ENCODE assay signal across 15 cellular contexts in genomic region chr2:84526562-84526961, GRCh38. TPM values are rescaled to one million over a fixed set of nuclear protein-coding genes. Genes with fewer than 3 reads are reported as not detected.
DNase-seq lines count a peak whose midpoint lies in the region; ATAC-seq and TF ChIP-seq lines count a peak whose summit lies in the region.
"Had no signal": no experiment of that assay in that cellular context is flagged by ENCODE, and none has a peak within 500 bp of the region (broad histone marks: within the 10 kb centered on the region; RNA-seq: fewer than 3 reads in every experiment).

No MANE protein-coding gene starts in this region.

- POLR2A ChIA-PET in naive thymus-derived CD4-positive, alpha-beta T cell (lab: Charles Lee), result interaction anchor here (0.8 to 1.6 kb wide), 7 partner anchors 13 to 399 kb away, joined by 3 to 7 read pairs (median 4); no protein-coding TSS in a partner anchor

- H2AFZ ChIP-seq in Loucy (ENCODE audit: low read length), result no peak overlapping the region

- peaks cover 2 to 17% (median 9%) of the 10 kb centered on the region in 5 donors for H3K36me3 Mint-ChIP-seq in naive thymus-derived CD4-positive, alpha-beta T cell
- no peaks in the 10 kb centered on the region for H3K36me3 Mint-ChIP-seq in CD14-positive monocyte

- peaks cover 0 to 9% (median 3%) of the 10 kb centered on the region in 11 donors for H3K9me3 Mint-ChIP-seq in naive thymus-derived CD4-positive, alpha-beta T cell
- H3K9me3 Mint-ChIP-seq in CD14-positive monocyte, result peaks cover 0 to 8% (median 2%) of the 10 kb centered on the region in 7 donors

- DNase-seq in DMS 273 (lab: John Stamatoyannopoulos, UW; ENCODE audit: unreplicated experiment), result peak; percentile 7
- DNase-seq in DMS 273 treated with DMSO at 0.1 percent for 48 hours (lab: John Stamatoyannopoulos, UW), result no peak
- DNase-seq in colonic mucosa, result no peak
- peak in 3 of 9 donors; percentile 32 to 45 (median 35) for DNase-seq in naive thymus-derived CD4-positive, alpha-beta T cell
- DNase-seq in CD14-positive monocyte (ENCODE audit: low spot score), result no peak
- no peak for DNase-seq in omental fat pad (ENCODE audit: low spot score)
- DNase-seq: 8988T; activated CD4-positive, alpha-beta T cell treated with anti-CD3 and anti-CD28 coated beads for 36 hours; activated effector memory CD4-positive, alpha-beta T cell treated with Interleukin-2 at 50 U/mL for 16 hours; heart left ventricle; NCI-H524 had no signal

- TF ChIP-seq CTCF in Loucy (conservative IDR thresholded peaks at IDR 0.05; ENCODE audit: low read length) (0 out of 2 replicates have a peak, but pooled peaks have one; percentile 14), colonic mucosa (IDR thresholded peaks at IDR 0.05) (peak; percentile 21), CD14-positive monocyte (IDR thresholded peaks at IDR 0.05) (no peak), omental fat pad (IDR thresholded peaks at IDR 0.05) (no peak)

- no peak for ATAC-seq in naive thymus-derived CD4-positive, alpha-beta T cell
- ATAC-seq in HG02642 (IDR thresholded peaks at IDR 0.05; ENCODE audit: poor library complexity, unreplicated experiment), result no peak
- ATAC-seq in omental fat pad (ENCODE audit: low FRiP score), result no peak

- H3K36me3 ChIP-seq in Loucy (ENCODE audit: insufficient read depth, low read length) (no peaks in the 10 kb centered on the region), colonic mucosa (no peaks in the 10 kb centered on the region)
- no peaks in the 10 kb centered on the region for H3K36me3 ChIP-seq in naive thymus-derived CD4-positive, alpha-beta T cell (ENCODE audit: control insufficient read depth in 2 of 3, insufficient read depth in 3 of 3, low read length in 3 of 3)
- H3K36me3 ChIP-seq: heart left ventricle, suprapubic skin had no signal

- no peaks in the 10 kb centered on the region for H3K9me2 ChIP-seq in Loucy (replicated peaks; ENCODE audit: low read depth, low read length)

- no peaks in the 10 kb centered on the region for H3K4me1 ChIP-seq in Loucy (ENCODE audit: insufficient read depth, low read length, poor library complexity, severe bottlenecking)
- peaks cover 6% of the 10 kb centered on the region for H3K4me1 ChIP-seq in colonic mucosa
- H3K4me1 ChIP-seq in naive thymus-derived CD4-positive, alpha-beta T cell (ENCODE audit: control insufficient read depth in 2 of 2, insufficient read depth in 2 of 2, low read length in 2 of 2), result peaks cover 0 to 9% of the 10 kb centered on the region in 2 donors

- peak overlapping the region; percentile 18 for H3K27ac ChIP-seq in colonic mucosa
- no peak overlapping the region for H3K27ac ChIP-seq in naive thymus-derived CD4-positive, alpha-beta T cell (ENCODE audit: low read depth, low read length)
- H3K27ac ChIP-seq: SK-N-MC, suprapubic skin had no signal

- peaks cover 0 to 16% (median 0%) of the 10 kb centered on the region in 5 donors for H3K27me3 Mint-ChIP-seq in naive thymus-derived CD4-positive, alpha-beta T cell
- peaks cover 0 to 4% (median 2%) of the 10 kb centered on the region in 3 donors for H3K27me3 Mint-ChIP-seq in CD14-positive monocyte (ENCODE audit: low read depth in 3 of 3)
- H3K27me3 Mint-ChIP-seq: activated CD4-positive, alpha-beta T cell treated with anti-CD3 and anti-CD28 coated beads for 36 hours had no signal

- H3K27me3 ChIP-seq in Loucy (ENCODE audit: insufficient read depth, low read length, poor library complexity, severe bottlenecking), result no peaks in the 10 kb centered on the region
- no peaks in the 10 kb centered on the region for H3K27me3 ChIP-seq in colonic mucosa
- no peaks in the 10 kb centered on the region for H3K27me3 ChIP-seq in naive thymus-derived CD4-positive, alpha-beta T cell (ENCODE audit: control insufficient read depth in 2 of 2, insufficient read depth in 2 of 2, low read length in 2 of 2)
- H3K27me3 ChIP-seq: heart left ventricle, suprapubic skin had no signal

- H3K4me3 ChIP-seq in Loucy (ENCODE audit: low read length, poor library complexity, severe bottlenecking) (no peak overlapping the region), colonic mucosa (no peak overlapping the region)
- no peak overlapping the region for H3K4me3 ChIP-seq in naive thymus-derived CD4-positive, alpha-beta T cell (ENCODE audit: low read length)
- H3K4me3 ChIP-seq: heart left ventricle, SK-N-MC, suprapubic skin had no signal

- no peaks in the 10 kb centered on the region for H4K20me1 ChIP-seq in Loucy (ENCODE audit: insufficient read depth, low read length, poor library complexity, severe bottlenecking)

- peak overlapping the region in 6 of 10 donors; percentile 17 to 46 (median 30) for H3K4me3 Mint-ChIP-seq in naive thymus-derived CD4-positive, alpha-beta T cell
- no peak overlapping the region for H3K4me3 Mint-ChIP-seq in CD14-positive monocyte
- H3K4me3 Mint-ChIP-seq: activated CD4-positive, alpha-beta T cell treated with anti-CD3 and anti-CD28 coated beads for 36 hours had no signal

- no peaks in the 10 kb centered on the region for H3F3A ChIP-seq in Loucy (ENCODE audit: low read depth)

- H3K9ac ChIP-seq in Loucy (ENCODE audit: low read depth, low read length, poor library complexity, severe bottlenecking) (no peak overlapping the region), colonic mucosa (ENCODE audit: low read depth in 2 of 2, low read length in 2 of 2) (no peak overlapping the region)

- no peaks in the 10 kb centered on the region for H3K79me2 ChIP-seq in Loucy (ENCODE audit: insufficient read depth, low read length)

- CTCF ChIA-PET in naive thymus-derived CD4-positive, alpha-beta T cell (lab: Charles Lee), result interaction anchor here (0.5 to 2.2 kb wide), 20 partner anchors 8 to 399 kb away, joined by 3 to 24 read pairs (median 4); partner anchors contain the start of gene DNAH6

- H3K9me3 ChIP-seq in Loucy (ENCODE audit: insufficient read depth, low read depth, low read length) (no peaks in the 10 kb centered on the region), colonic mucosa (no peaks in the 10 kb centered on the region)
- H3K9me3 ChIP-seq in naive thymus-derived CD4-positive, alpha-beta T cell (ENCODE audit: control insufficient read depth in 2 of 3, low read length in 3 of 3), result no peaks in the 10 kb centered on the region
- H3K9me3 ChIP-seq: suprapubic skin had no signal

- peaks cover 2 to 36% (median 28%) of the 10 kb centered on the region in 7 donors for H3K4me1 Mint-ChIP-seq in naive thymus-derived CD4-positive, alpha-beta T cell
- H3K4me1 Mint-ChIP-seq in CD14-positive monocyte, result no peaks in the 10 kb centered on the region

- H3K27ac Mint-ChIP-seq in naive thymus-derived CD4-positive, alpha-beta T cell, result peak overlapping the region in 8 of 9 donors; percentile 0 to 82 (median 53)
- peak overlapping the region in 1 of 7 donors; percentile 50 for H3K27ac Mint-ChIP-seq in CD14-positive monocyte
- H3K27ac Mint-ChIP-seq: activated CD4-positive, alpha-beta T cell treated with anti-CD3 and anti-CD28 coated beads for 36 hours had no signal

- no peak overlapping the region for H3K4me2 ChIP-seq in Loucy (ENCODE audit: low read depth, low read length, poor library complexity, severe bottlenecking)

- intact Hi-C loops in colonic mucosa (cut with DNase I), result loop anchor here (10.0 kb wide), 2 partner anchors 108 to 328 kb away; no protein-coding TSS in a partner anchor
- intact Hi-C loops in naive thymus-derived CD4-positive, alpha-beta T cell (cut with micrococcal nuclease), result loop anchor here (1.0 kb wide), 6 partner anchors 9 to 399 kb away; no protein-coding TSS in a partner anchor
- intact Hi-C loops in CD14-positive monocyte (cut with micrococcal nuclease), result no loop called here

RNA-seq across cellular contexts. Expression of gene DNAH6, which starts 10.3 kb away (rescaled TPM):
- 1 to 10 TPM; 1.2 to 1.8 TPM for total RNA-seq in colonic mucosa
- 1 to 10 TPM in 3 of 5 experiments, under 1 TPM in 2; 0.73 to 2.3 (median 1.1) TPM for total RNA-seq in naive thymus-derived CD4-positive, alpha-beta T cell
- 1 to 10 TPM; 1.4 to 1.7 TPM for polyA plus RNA-seq in naive thymus-derived CD4-positive, alpha-beta T cell
- not detected for polyA plus RNA-seq in CD14-positive monocyte
- 1 to 10 TPM in 2 of 4 donors, under 1 TPM in 2; 0.16 to 1.6 (median 1.2) TPM for total RNA-seq in omental fat pad

Comparison
In these comparisons a context has a peak if more than half of its experiments do, and no peak if none do; other contexts are left out.
1. CTCF ChIP-seq: peak in Loucy (single experiment) and colonic mucosa (single experiment); none in CD14-positive monocyte (single experiment) and omental fat pad (0 of 3).
2. H3K4me3 Mint-ChIP-seq: peak in naive thymus-derived CD4-positive, alpha-beta T cell (6 of 10); none in CD14-positive monocyte (0 of 2).
3. intact Hi-C loops: an anchor here in colonic mucosa (10.0 kb wide) and naive thymus-derived CD4-positive, alpha-beta T cell (1.0 kb wide); none called in CD14-positive monocyte.